In genomic region chr10:124744688-124745055, GRCh38 we compare ENCODE assay signal across 8 cellular contexts. TPM values are rescaled to one million over a fixed set of nuclear protein-coding genes. Genes with fewer than 3 reads are reported as not detected.
A peak's percentile ranks its signal among the peaks of the same experiment; 100 is the strongest.
DNase-seq lines count a peak whose midpoint lies in the region; ATAC-seq and TF ChIP-seq lines count a peak whose summit lies in the region.

No MANE protein-coding gene starts in this region.

- no peak for TF ChIP-seq POLR2A in gastroesophageal sphincter (IDR thresholded peaks at IDR 0.05)

- H3K9me3 Mint-ChIP-seq in activated CD4-positive, alpha-beta T cell treated with anti-CD3 and anti-CD28 coated beads, Interleukin-2, amount 10 ng/mL, durations not matched to agents 7 days and 5 days, result no peaks in the 10 kb centered on the region
- no peaks in the 10 kb centered on the region for H3K9me3 Mint-ChIP-seq in activated B cell treated with CpG ODN at 0.5 μM for 24 hours

- peaks cover 6% of the 10 kb centered on the region for H3K27me3 Mint-ChIP-seq in activated CD4-positive, alpha-beta T cell treated with anti-CD3 and anti-CD28 coated beads, Interleukin-2, amount 10 ng/mL, durations not matched to agents 7 days and 5 days
- no peaks in the 10 kb centered on the region for H3K27me3 Mint-ChIP-seq in activated B cell treated with CpG ODN at 0.5 μM for 24 hours

- peak overlapping the region; percentile 90 to 95 (median 92) for H3K27ac ChIP-seq in gastroesophageal sphincter

- H3K36me3 ChIP-seq in gastroesophageal sphincter, result peaks cover 0 to 4% of the 10 kb centered on the region in 2 donors

- CTCF ChIA-PET in activated CD4-positive, alpha-beta T cell treated with anti-CD3 and anti-CD28 coated beads, Interleukin-2, amount 10 ng/mL, durations not matched to agents 7 days and 5 days (lab: Charles Lee), result interaction anchor here (1.1 to 1.5 kb wide), 5 partner anchors 10 to 100 kb away, joined by 3 to 4 read pairs (median 3); no protein-coding TSS in a partner anchor
- CTCF ChIA-PET in activated B cell treated with CpG ODN at 0.5 μM for 24 hours (lab: Charles Lee), result interaction anchor here (0.8 to 7.8 kb wide), 16 partner anchors 16 to 749 kb away, joined by 3 to 307 read pairs (median 9); no protein-coding TSS in a partner anchor

- peaks cover 10 to 51% (median 38%) of the 10 kb centered on the region in 3 donors for H3K4me1 ChIP-seq in gastroesophageal sphincter

- TF ChIP-seq EP300 in gastroesophageal sphincter (IDR thresholded peaks at IDR 0.05), result no peak

- H3K4me3 ChIP-seq in gastroesophageal sphincter, result peak overlapping the region; percentile 74 to 79

- ATAC-seq in activated B cell treated with CpG ODN at 0.5 μM for 24 hours (ENCODE audit: low read depth) (no peak), gastroesophageal sphincter (peak; percentile 32)

- intact Hi-C loops in activated B cell treated with CpG ODN at 0.5 μM for 24 hours (cut with micrococcal nuclease), result loop anchor here (1.0 to 5.0 kb wide), 12 partner anchors 47 to 750 kb away; partner anchors contain the start of genes EEF1AKMT2 and OAT

- TF ChIP-seq CTCF in activated B cell treated with CpG ODN at 0.5 μM for 24 hours (IDR thresholded peaks at IDR 0.05) (no peak), gastroesophageal sphincter (IDR thresholded peaks at IDR 0.05) (no peak)

- no peaks in the 10 kb centered on the region for H3K27me3 ChIP-seq in gastroesophageal sphincter

- H3K4me1 Mint-ChIP-seq in activated CD4-positive, alpha-beta T cell treated with anti-CD3 and anti-CD28 coated beads, Interleukin-2, amount 10 ng/mL, durations not matched to agents 7 days and 5 days, result peaks cover 57% of the 10 kb centered on the region
- peaks cover 51% of the 10 kb centered on the region for H3K4me1 Mint-ChIP-seq in activated B cell treated with CpG ODN at 0.5 μM for 24 hours

- no peak for DNase-seq in activated CD4-positive, alpha-beta T cell treated with anti-CD3 and anti-CD28 coated beads, Interleukin-2, amount 10 ng/mL, durations not matched to agents 7 days and 5 days
- DNase-seq in activated CD4-positive, alpha-beta T cell treated with anti-CD3 and anti-CD28 coated beads for 4 hours, result no peak
- DNase-seq in activated B cell treated with CpG ODN at 0.5 μM for 24 hours (no peak), pulmonary artery endothelial cell (ENCODE audit: low read depth, low spot score) (peak; percentile 51), NCI-H128 (lab: John Stamatoyannopoulos, UW; ENCODE audit: unreplicated experiment) (no peak), HUDEP-2 (lab: John Stamatoyannopoulos, UW; ENCODE audit: unreplicated experiment in 76 of 76) (no peak), activated gamma-delta T cell (lab: John Stamatoyannopoulos, UW) (no peak)

- H3K9me3 ChIP-seq in gastroesophageal sphincter, result no peaks in the 10 kb centered on the region

- peaks cover 20% of the 10 kb centered on the region for H3K36me3 Mint-ChIP-seq in activated CD4-positive, alpha-beta T cell treated with anti-CD3 and anti-CD28 coated beads, Interleukin-2, amount 10 ng/mL, durations not matched to agents 7 days and 5 days (ENCODE audit: low read depth)
- peaks cover 11% of the 10 kb centered on the region for H3K36me3 Mint-ChIP-seq in activated B cell treated with CpG ODN at 0.5 μM for 24 hours (ENCODE audit: low read depth)

- peak overlapping the region; percentile 79 for H3K4me3 Mint-ChIP-seq in activated CD4-positive, alpha-beta T cell treated with anti-CD3 and anti-CD28 coated beads, Interleukin-2, amount 10 ng/mL, durations not matched to agents 7 days and 5 days
- H3K4me3 Mint-ChIP-seq in activated B cell treated with CpG ODN at 0.5 μM for 24 hours, result peak overlapping the region; percentile 76

- peak overlapping the region; percentile 83 for H3K27ac Mint-ChIP-seq in activated CD4-positive, alpha-beta T cell treated with anti-CD3 and anti-CD28 coated beads, Interleukin-2, amount 10 ng/mL, durations not matched to agents 7 days and 5 days
- H3K27ac Mint-ChIP-seq in activated B cell treated with CpG ODN at 0.5 μM for 24 hours, result peak overlapping the region; percentile 84

- POLR2A ChIA-PET in activated CD4-positive, alpha-beta T cell treated with anti-CD3 and anti-CD28 coated beads, Interleukin-2, amount 10 ng/mL, durations not matched to agents 7 days and 5 days (lab: Charles Lee), result no interaction called here
- POLR2A ChIA-PET in activated B cell treated with CpG ODN at 0.5 μM for 24 hours (lab: Charles Lee), result interaction anchor here (0.5 to 3.2 kb wide), 15 partner anchors 11 to 1737 kb away, joined by 3 to 51 read pairs (median 4); partner anchors contain the start of gene ABRAXAS2

- 0% methylated on average over 5 to 6 of the region's 8 CpGs for WGBS in gastroesophageal sphincter (ENCODE audit: low coverage in 1 of 2), 2 donors

RNA-seq across cellular contexts. Expression of gene FAM53B, which starts 0.5 kb away (rescaled TPM):
- 10 to 100 TPM; 30.1 to 30.9 TPM for total RNA-seq in activated CD4-positive, alpha-beta T cell treated with anti-CD3 and anti-CD28 coated beads, Interleukin-2, amount 10 ng/mL, durations not matched to agents 7 days and 5 days
- total RNA-seq in activated B cell treated with CpG ODN at 0.5 μM for 24 hours (70.9 and 73.9 TPM in 2 replicates), gastroesophageal sphincter (10 to 100 TPM; 24.5 to 33.0 (median 30.2) TPM), pulmonary artery endothelial cell (17.5 and 31.6 TPM in 2 replicates)

RNA-seq across cellular contexts. Expression of gene EEF1AKMT2, which starts 47.0 kb away (rescaled TPM):
- total RNA-seq in activated CD4-positive, alpha-beta T cell treated with anti-CD3 and anti-CD28 coated beads, Interleukin-2, amount 10 ng/mL, durations not matched to agents 7 days and 5 days, result 10 to 100 TPM; 23.5 to 28.3 TPM
- 16.5 and 17.0 TPM in 2 replicates for total RNA-seq in activated B cell treated with CpG ODN at 0.5 μM for 24 hours
- total RNA-seq in gastroesophageal sphincter, result 10 to 100 TPM in 3 of 4 donors, 1 to 10 TPM in 1; 9.1 to 18.6 (median 10.5) TPM
- total RNA-seq in pulmonary artery endothelial cell, result 22.2 and 28.3 TPM in 2 replicates

RNA-seq across cellular contexts. Expression of gene ABRAXAS2, which starts 56.9 kb away (rescaled TPM):
- 10 to 100 TPM; 15.3 to 19.7 TPM for total RNA-seq in activated CD4-positive, alpha-beta T cell treated with anti-CD3 and anti-CD28 coated beads, Interleukin-2, amount 10 ng/mL, durations not matched to agents 7 days and 5 days
- 22.5 and 23.9 TPM in 2 replicates for total RNA-seq in activated B cell treated with CpG ODN at 0.5 μM for 24 hours
- total RNA-seq in gastroesophageal sphincter, result 10 to 100 TPM; 12.9 to 17.7 (median 16.8) TPM
- total RNA-seq in pulmonary artery endothelial cell, result 13.6 and 15.9 TPM in 2 replicates
